16 cellular contexts compared by ENCODE assay signal in genomic region chr3:131329774-131330173, GRCh38. TPM values are rescaled to one million over a fixed set of nuclear protein-coding genes. Genes with fewer than 3 reads are reported as not detected.
DNase-seq lines count a peak whose midpoint lies in the region; ATAC-seq and TF ChIP-seq lines count a peak whose summit lies in the region.
"Had no signal": no experiment of that assay in that cellular context is flagged by ENCODE, and none has a peak within 500 bp of the region (broad histone marks: within the 10 kb centered on the region; RNA-seq: fewer than 3 reads in every experiment).

No MANE protein-coding gene starts in this region.

- no peak overlapping the region for H3K4me3 Mint-ChIP-seq in dendritic cell treated with granulocyte-macrophage colony-stimulating factor and Interleukin-4, amounts not matched to agents 40 ng/mL and 50 ng/mL, for 4 days
- H3K4me3 Mint-ChIP-seq in MCF 10A (ENCODE audit: unreplicated experiment) = no peak overlapping the region

- intact Hi-C loops in dendritic cell treated with granulocyte-macrophage colony-stimulating factor and Interleukin-4, amounts not matched to agents 40 ng/mL and 50 ng/mL, for 4 days (cut with micrococcal nuclease) = no loop called here
- intact Hi-C loops in MCF 10A (cut with micrococcal nuclease) = no loop called here

- peak; percentile 65 for ATAC-seq in GM19372 (IDR thresholded peaks at IDR 0.05; ENCODE audit: low read depth, unreplicated experiment)
- peak; percentile 85 for ATAC-seq in HG02938 (IDR thresholded peaks at IDR 0.05; ENCODE audit: unreplicated experiment)
- ATAC-seq: activated CD4-positive, CD25-positive, alpha-beta regulatory T cell treated with anti-CD3 and anti-CD28 coated beads, Interleukin-2, amount 50 U/mL, for 24 hours; mucosa of descending colon had no signal

- DNase-seq in GM13976 (ENCODE audit: low spot score) (peak; percentile 42), MCF 10A (ENCODE audit: unreplicated experiment) (no peak), C1 segment of cervical spinal cord (lab: John Stamatoyannopoulos, UW) (no peak), AG08395 (ENCODE audit: low spot score) (no peak)
- no peak for DNase-seq in stimulated activated CD4-positive, alpha-beta T cell treated with anti-CD3 and anti-CD28 coated beads, Interleukin-2, amount 100 ng/mL, for 24 hours
- DNase-seq: activated gamma-delta T cell treated with Interleukin-2 at 50 U/mL for 16 hours, anterior cingulate cortex, KBM-7, mucosa of descending colon, NCI-H1417, nucleus accumbens, SHP77 had no signal

- no peaks in the 10 kb centered on the region for H3K9me3 Mint-ChIP-seq in dendritic cell treated with granulocyte-macrophage colony-stimulating factor and Interleukin-4, amounts not matched to agents 40 ng/mL and 50 ng/mL, for 4 days
- peaks cover 7% of the 10 kb centered on the region for H3K9me3 Mint-ChIP-seq in MCF 10A (ENCODE audit: unreplicated experiment)

- H3K36me3 Mint-ChIP-seq in dendritic cell treated with granulocyte-macrophage colony-stimulating factor and Interleukin-4, amounts not matched to agents 40 ng/mL and 50 ng/mL, for 4 days (ENCODE audit: low read depth) = peaks cover 55% of the 10 kb centered on the region
- H3K36me3 Mint-ChIP-seq in MCF 10A (ENCODE audit: insufficient read depth, unreplicated experiment) = no peaks in the 10 kb centered on the region

- in situ Hi-C loops in GM13976 (cut with MboI; ENCODE audit: low sequenced_read_pairs, unreplicated experiment) = no loop called here

- CTCF ChIA-PET in MCF 10A (lab: Yijun Ruan, JAX) = interaction anchor here (0.6 kb wide), 1 partner anchor 13 kb away, joined by 4 read pairs; no protein-coding TSS in a partner anchor

- no peaks in the 10 kb centered on the region for H3K27me3 Mint-ChIP-seq in dendritic cell treated with granulocyte-macrophage colony-stimulating factor and Interleukin-4, amounts not matched to agents 40 ng/mL and 50 ng/mL, for 4 days
- H3K27me3 Mint-ChIP-seq in MCF 10A (ENCODE audit: insufficient read depth, unreplicated experiment) = no peaks in the 10 kb centered on the region

- TF ChIP-seq CTCF in GM13976 (IDR thresholded peaks at IDR 0.05; ENCODE audit: borderline replicate concordance, control extremely low read depth, extremely low read depth, insufficient read depth, missing control alignments) (no peak), MCF 10A (IDR thresholded peaks at IDR 0.05; ENCODE audit: unreplicated experiment) (no peak)

- POLR2A ChIA-PET in MCF 10A (lab: Yijun Ruan, JAX) = no interaction called here

- peak overlapping the region; percentile 2 for H3K27ac Mint-ChIP-seq in dendritic cell treated with granulocyte-macrophage colony-stimulating factor and Interleukin-4, amounts not matched to agents 40 ng/mL and 50 ng/mL, for 4 days
- H3K27ac Mint-ChIP-seq in MCF 10A (ENCODE audit: low read depth, unreplicated experiment) = no peak overlapping the region

- H3K4me1 Mint-ChIP-seq in dendritic cell treated with granulocyte-macrophage colony-stimulating factor and Interleukin-4, amounts not matched to agents 40 ng/mL and 50 ng/mL, for 4 days (ENCODE audit: low read depth) = peaks cover 46% of the 10 kb centered on the region
- peaks cover 10% of the 10 kb centered on the region for H3K4me1 Mint-ChIP-seq in MCF 10A (ENCODE audit: insufficient read depth, unreplicated experiment)

- BruUV-seq in MCF 10A (replicated peaks; lab: Mats Ljungman, UMichigan) = no TSS peak

RNA-seq across cellular contexts. Expression of gene NUDT16, which starts 51.8 kb away (rescaled TPM):
- 12.0 and 13.0 TPM in 2 replicates for total RNA-seq in MCF 10A (2022)
